In genomic region chr11:96394773-96395172, GRCh38 we compare ENCODE assay signal across 18 cellular contexts. TPM values are rescaled to one million over a fixed set of nuclear protein-coding genes. Genes with fewer than 3 reads are reported as not detected.
DNase-seq lines count a peak whose midpoint lies in the region; ATAC-seq, FAIRE-seq and TF ChIP-seq lines count a peak whose summit lies in the region.
"Had no signal": no experiment of that assay in that cellular context is flagged by ENCODE, and none has a peak within 500 bp of the region (broad histone marks: within the 10 kb centered on the region; RNA-seq: fewer than 3 reads in every experiment).

No MANE protein-coding gene starts in this region.

- no peaks in the 10 kb centered on the region for H3K9me3 ChIP-seq in astrocyte (ENCODE audit: insufficient read depth, low read depth, low read length)
- H3K9me3 ChIP-seq: Caco-2, HAP-1 had no signal

- H3K4me2 ChIP-seq in astrocyte (ENCODE audit: low read length) = no peak overlapping the region

- intact Hi-C loops in CD14-positive monocyte (cut with micrococcal nuclease) = loop anchor here (10.0 kb wide), 1 partner anchor 560 kb away; no protein-coding TSS in a partner anchor

- no peak overlapping the region for H3K9ac ChIP-seq in astrocyte (ENCODE audit: low read length)

- H3K9me3 Mint-ChIP-seq in activated naive CD8-positive, alpha-beta T cell (ENCODE audit: low read depth) = peaks cover 7% of the 10 kb centered on the region
- H3K9me3 Mint-ChIP-seq in activated naive CD8-positive, alpha-beta T cell treated with anti-CD3 and anti-CD28 coated beads, Interleukin-2, amount 50 U/mL, for 24 hours = peaks cover 4% of the 10 kb centered on the region
- H3K9me3 Mint-ChIP-seq in astrocyte (ENCODE audit: unreplicated experiment) (no peaks in the 10 kb centered on the region), neural crest cell (peaks cover 6% of the 10 kb centered on the region), CD14-positive monocyte (peaks cover 0 to 5% (median 0%) of the 10 kb centered on the region in 7 donors)
- H3K9me3 Mint-ChIP-seq: CD4-positive, CD25-positive, alpha-beta regulatory T cell; HFFc6 had no signal

- TF ChIP-seq CTCF in astrocyte (IDR thresholded peaks at IDR 0.05; ENCODE audit: insufficient read depth, low read depth, low read length) (no peak), neural crest cell (conservative IDR thresholded peaks at IDR 0.05) (no peak), CD14-positive monocyte (IDR thresholded peaks at IDR 0.05) (no peak)

- no peaks in the 10 kb centered on the region for H3K27me3 Mint-ChIP-seq in activated naive CD8-positive, alpha-beta T cell
- H3K27me3 Mint-ChIP-seq in activated naive CD8-positive, alpha-beta T cell treated with anti-CD3 and anti-CD28 coated beads, Interleukin-2, amount 50 U/mL, for 24 hours = no peaks in the 10 kb centered on the region
- H3K27me3 Mint-ChIP-seq in astrocyte (ENCODE audit: low read depth, unreplicated experiment) (no peaks in the 10 kb centered on the region), neural crest cell (ENCODE audit: low read depth) (no peaks in the 10 kb centered on the region), CD14-positive monocyte (ENCODE audit: low read depth in 3 of 3) (peaks cover 0 to 5% (median 0%) of the 10 kb centered on the region in 3 donors)
- H3K27me3 Mint-ChIP-seq: CD4-positive, CD25-positive, alpha-beta regulatory T cell had no signal

- H3K27ac ChIP-seq in astrocyte (ENCODE audit: low read depth, low read length) = no peak overlapping the region

- H3K27ac Mint-ChIP-seq in activated naive CD8-positive, alpha-beta T cell = peak overlapping the region; percentile 22
- no peak overlapping the region for H3K27ac Mint-ChIP-seq in activated naive CD8-positive, alpha-beta T cell treated with anti-CD3 and anti-CD28 coated beads, Interleukin-2, amount 50 U/mL, for 24 hours
- H3K27ac Mint-ChIP-seq in astrocyte (ENCODE audit: unreplicated experiment) (no peak overlapping the region), neural crest cell (ENCODE audit: unreplicated experiment) (no peak overlapping the region), CD14-positive monocyte (peak overlapping the region in 1 of 7 donors; percentile 60)
- H3K27ac Mint-ChIP-seq: CD4-positive, CD25-positive, alpha-beta regulatory T cell; CD8-positive, alpha-beta T cell; HFFc6 had no signal

- no peak overlapping the region for H3K4me3 ChIP-seq in astrocyte (ENCODE audit: insufficient read depth, low read depth, low read length)
- H3K4me3 ChIP-seq: HAP-1 had no signal

- ATAC-seq in activated naive CD8-positive, alpha-beta T cell treated with anti-CD3 and anti-CD28 coated beads, Interleukin-2, amount 50 U/mL, for 24 hours = no peak
- ATAC-seq: CD8-positive, alpha-beta T cell had no signal

- H4K20me1 ChIP-seq in astrocyte (ENCODE audit: insufficient read depth, low read length) = peaks cover 6% of the 10 kb centered on the region

- peak overlapping the region; percentile 5 for H3K4me3 Mint-ChIP-seq in activated naive CD8-positive, alpha-beta T cell
- no peak overlapping the region for H3K4me3 Mint-ChIP-seq in activated naive CD8-positive, alpha-beta T cell treated with anti-CD3 and anti-CD28 coated beads, Interleukin-2, amount 50 U/mL, for 24 hours
- H3K4me3 Mint-ChIP-seq in astrocyte (ENCODE audit: unreplicated experiment) (no peak overlapping the region), neural crest cell (peak overlapping the region; percentile 5), CD14-positive monocyte (no peak overlapping the region)
- H3K4me3 Mint-ChIP-seq: CD8-positive, alpha-beta T cell; HFFc6 had no signal

- H3K27me3 ChIP-seq in astrocyte (ENCODE audit: insufficient read depth, low read length) = no peaks in the 10 kb centered on the region

- H3K79me2 ChIP-seq in astrocyte (ENCODE audit: insufficient read depth, low read length) = peaks cover 36% of the 10 kb centered on the region

- peaks cover 12% of the 10 kb centered on the region for H3K4me1 ChIP-seq in astrocyte (ENCODE audit: insufficient read depth, low read length)

- DNase-seq in activated naive CD8-positive, alpha-beta T cell treated with anti-CD3 and anti-CD28 coated beads, Interleukin-2, amount 50 U/mL, for 24 hours = no peak
- DNase-seq in astrocyte (ENCODE audit: low read depth) (no peak), neural crest cell (ENCODE audit: low read depth, low spot score) (no peak), NOMO-1 treated with DMSO at 0.1 percent for 48 hours (lab: John Stamatoyannopoulos, UW; ENCODE audit: unreplicated experiment) (no peak), CD14-positive monocyte (ENCODE audit: low spot score) (no peak)
- DNase-seq: C1 segment of cervical spinal cord; Caco-2; CD4-positive, CD25-positive, alpha-beta regulatory T cell; CD8-positive, alpha-beta T cell; DMS153; DND-41; GOT3; HFFc6 had no signal

- peaks cover 12% of the 10 kb centered on the region for H3K36me3 Mint-ChIP-seq in activated naive CD8-positive, alpha-beta T cell
- peaks cover 18% of the 10 kb centered on the region for H3K36me3 Mint-ChIP-seq in activated naive CD8-positive, alpha-beta T cell treated with anti-CD3 and anti-CD28 coated beads, Interleukin-2, amount 50 U/mL, for 24 hours (ENCODE audit: low read depth)
- no peaks in the 10 kb centered on the region for H3K36me3 Mint-ChIP-seq in astrocyte (ENCODE audit: low read depth, unreplicated experiment)
- peaks cover 15% of the 10 kb centered on the region for H3K36me3 Mint-ChIP-seq in neural crest cell (ENCODE audit: low read depth)
- peaks cover 3 to 6% of the 10 kb centered on the region in 2 donors for H3K36me3 Mint-ChIP-seq in CD14-positive monocyte

- H3K4me1 Mint-ChIP-seq in activated naive CD8-positive, alpha-beta T cell (ENCODE audit: low read depth) = peaks cover 43% of the 10 kb centered on the region
- H3K4me1 Mint-ChIP-seq in activated naive CD8-positive, alpha-beta T cell treated with anti-CD3 and anti-CD28 coated beads, Interleukin-2, amount 50 U/mL, for 24 hours = peaks cover 41% of the 10 kb centered on the region
- peaks cover 4% of the 10 kb centered on the region for H3K4me1 Mint-ChIP-seq in astrocyte (ENCODE audit: low read depth, unreplicated experiment)
- peaks cover 15% of the 10 kb centered on the region for H3K4me1 Mint-ChIP-seq in neural crest cell
- H3K4me1 Mint-ChIP-seq in CD14-positive monocyte = peaks cover 12% of the 10 kb centered on the region

- FAIRE-seq in astrocyte (lab: Jason Lieb, UNC) = peak; percentile 26
- FAIRE-seq: G401.6, GM12892, H54 had no signal

- H2AFZ ChIP-seq in astrocyte (ENCODE audit: low read depth, low read length) = no peak overlapping the region

- H3K36me3 ChIP-seq in astrocyte (ENCODE audit: insufficient read depth, low read length) = no peaks in the 10 kb centered on the region
- H3K36me3 ChIP-seq: HAP-1 had no signal

RNA-seq across cellular contexts. Expression of gene JRKL, which starts 5.0 kb away (rescaled TPM):
- total RNA-seq in astrocyte (13.4 and 13.9 TPM in 2 replicates), neural crest cell (8.2 and 8.9 TPM in 2 replicates)
- polyA plus RNA-seq in CD14-positive monocyte = 1 to 10 TPM; 1.3 to 2.0 TPM

RNA-seq across cellular contexts. Expression of gene CCDC82, which starts 5.1 kb away (rescaled TPM):
- total RNA-seq in astrocyte (23.4 and 26.2 TPM in 2 replicates), neural crest cell (29.5 and 34.7 TPM in 2 replicates)
- polyA plus RNA-seq in CD14-positive monocyte = 10 to 100 TPM; 12.2 to 18.2 TPM

RNA-seq across cellular contexts. Expression of gene MAML2, which starts 51.8 kb away (rescaled TPM):
- 27.1 and 27.4 TPM in 2 replicates for total RNA-seq in astrocyte
- total RNA-seq in neural crest cell = 18.7 and 20.5 TPM in 2 replicates
- polyA plus RNA-seq in CD14-positive monocyte = 1 to 10 TPM in 1 of 2 donors, under 1 TPM in 1; 0.57 to 1.2 TPM

Comparison
In these comparisons a context has a peak if more than half of its experiments do, and no peak if none do; other contexts are left out.
1. H3K4me3 Mint-ChIP-seq: peak in activated naive CD8-positive, alpha-beta T cell (single experiment) and neural crest cell (single experiment); none in activated naive CD8-positive, alpha-beta T cell treated with anti-CD3 and anti-CD28 coated beads, Interleukin-2, amount 50 U/mL, for 24 hours (single experiment), astrocyte (single experiment) and CD14-positive monocyte (0 of 2).